ENCODE assay signal across 32 cellular contexts in genomic region chr2:224182498-224182897, GRCh38.
"Had no signal": no experiment of that assay in that cellular context is flagged by ENCODE, and none has a peak within 500 bp of the region (broad histone marks: within the 10 kb centered on the region; RNA-seq: fewer than 3 reads in every experiment).

No MANE protein-coding gene starts in this region.

- ATAC-seq: naive thymus-derived CD4-positive, alpha-beta T cell; natural killer cell; psoas muscle; right cardiac atrium; sciatic nerve; stimulated activated memory B cell treated with anti-CD40 and anti-IgM and Interleukin-4, amounts not matched to agents 10 μg/mL and 1 μg/mL and 100 μg/mL, for 72 hours; stimulated activated naive CD8-positive, alpha-beta T cell treated with anti-CD3 and anti-CD28 coated beads, Interleukin-15, amount 100 ng/mL, for 72 hours; stimulated activated naive CD8-positive, alpha-beta T cell treated with anti-CD3 and anti-CD28 coated beads, Interleukin-15, Interleukin-2, amounts not matched to agents 100 U/mL and 50 U/mL, for 24 hours; upper lobe of right lung had no signal

- H3K27me3 Mint-ChIP-seq: progenitor cell of endocrine pancreas had no signal

- H3K4me1 Mint-ChIP-seq: natural killer cell; stimulated activated memory B cell treated with anti-CD40 and anti-IgM and Interleukin-4, amounts not matched to agents 10 μg/mL and 1 μg/mL and 100 μg/mL, for 72 hours; stimulated activated naive CD8-positive, alpha-beta T cell treated with anti-CD3 and anti-CD28 coated beads, Interleukin-15, amount 100 ng/mL, for 72 hours had no signal

- H3K4me3 Mint-ChIP-seq: naive thymus-derived CD4-positive, alpha-beta T cell; natural killer cell; nephron progenitor cell; neural crest cell; stimulated activated memory B cell treated with anti-CD40 and anti-IgM and Interleukin-4, amounts not matched to agents 10 μg/mL and 1 μg/mL and 100 μg/mL, for 72 hours; stimulated activated naive CD8-positive, alpha-beta T cell treated with anti-CD3 and anti-CD28 coated beads, Interleukin-15, amount 100 ng/mL, for 72 hours; type B pancreatic cell had no signal

- H3K9me3 Mint-ChIP-seq: stimulated activated memory B cell treated with anti-CD40 and anti-IgM and Interleukin-4, amounts not matched to agents 10 μg/mL and 1 μg/mL and 100 μg/mL, for 72 hours had no signal

- DNase-seq: naive thymus-derived CD4-positive, alpha-beta T cell; natural killer cell; nephron progenitor cell; nucleus accumbens; ovary; posterior cingulate gyrus; psoas muscle; right cardiac atrium; spleen; stimulated activated CD4-positive, alpha-beta T cell treated with anti-CD3 and anti-CD28 coated beads, Interleukin-12 subunit alpha, Interleukin-12 subunit beta, amount 100 ng/mL, for 4 hours; stimulated activated CD4-positive, alpha-beta T cell treated with anti-CD3 and anti-CD28 coated beads, Interleukin-1b, Interleukin-23, amount 100 ng/mL, for 48 hours; stimulated activated CD4-positive, alpha-beta T cell treated with anti-CD3 and anti-CD28 coated beads, Interleukin-4, amount 100 ng/mL, for 1 hour; stimulated activated CD4-positive, alpha-beta T cell treated with anti-CD3 and anti-CD28 coated beads, Interleukin-4, amount 100 ng/mL, for 4 hours; stimulated activated CD8-positive, alpha-beta memory T cell treated with anti-CD3 and anti-CD28 coated beads, Interleukin-4, amount 100 ng/mL, for 48 hours; stimulated activated naive CD4-positive, alpha-beta T cell; stimulated activated naive CD8-positive, alpha-beta T cell treated with anti-CD3 and anti-CD28 coated beads, Interleukin-15, amount 100 ng/mL, for 72 hours; stimulated activated naive CD8-positive, alpha-beta T cell treated with anti-CD3 and anti-CD28 coated beads, Interleukin-15, Interleukin-2, amounts not matched to agents 100 U/mL and 50 U/mL, for 24 hours; substantia nigra; testis; tibial artery; transverse colon; upper lobe of right lung; uterus had no signal

- H3K27ac Mint-ChIP-seq: naive thymus-derived CD4-positive, alpha-beta T cell; natural killer cell; nephron progenitor cell; progenitor cell of endocrine pancreas; stimulated activated memory B cell treated with anti-CD40 and anti-IgM and Interleukin-4, amounts not matched to agents 10 μg/mL and 1 μg/mL and 100 μg/mL, for 72 hours; stimulated activated naive CD8-positive, alpha-beta T cell treated with anti-CD3 and anti-CD28 coated beads, Interleukin-15, amount 100 ng/mL, for 72 hours; type B pancreatic cell had no signal

- H3K36me3 Mint-ChIP-seq: natural killer cell; stimulated activated memory B cell treated with anti-CD40 and anti-IgM and Interleukin-4, amounts not matched to agents 10 μg/mL and 1 μg/mL and 100 μg/mL, for 72 hours; type B pancreatic cell had no signal

- H3K27ac ChIP-seq: neutrophil, ovary, parathyroid adenoma, psoas muscle, skin epidermis, spleen, suprapubic skin, testis, tibial artery, transverse colon, upper lobe of right lung, uterus had no signal
